Comparison of ENCODE assay signal across 14 cellular contexts in genomic region chr7:55306331-55306730, GRCh38. TPM values are rescaled to one million over a fixed set of nuclear protein-coding genes. Genes with fewer than 3 reads are reported as not detected.
DNase-seq lines count a peak whose midpoint lies in the region; ATAC-seq, FAIRE-seq and TF ChIP-seq lines count a peak whose summit lies in the region.
"Had no signal": no experiment of that assay in that cellular context is flagged by ENCODE, and none has a peak within 500 bp of the region (broad histone marks: within the 10 kb centered on the region; RNA-seq: fewer than 3 reads in every experiment).

No MANE protein-coding gene starts in this region.

- no peak for TF ChIP-seq CTCF in bronchial epithelial cell (IDR thresholded peaks at IDR 0.05; ENCODE audit: insufficient read depth, low read length, severe bottlenecking)
- no peak for TF ChIP-seq CTCF in omental fat pad (IDR thresholded peaks at IDR 0.05)

- H3K4me1 ChIP-seq in GM23248 (ENCODE audit: insufficient read depth) = peaks cover 41% of the 10 kb centered on the region

- no peaks in the 10 kb centered on the region for H3K9me3 ChIP-seq in GM23248 (ENCODE audit: low read depth)
- no peaks in the 10 kb centered on the region for H3K9me3 ChIP-seq in MG63

- WGBS in GM23248 (ENCODE audit: low coverage in 1 of 2, low lambda C conversion rate in 2 of 2, missing lambda C conversion rate in 2 of 2), 2 experiments = 37 to 38% methylated on average over 3 of the region's 3 CpGs

- H3K9me2 ChIP-seq in GM23248 (ENCODE audit: insufficient read depth) = no peaks in the 10 kb centered on the region

- no peak overlapping the region for H3K27ac ChIP-seq in GM23248
- H3K27ac ChIP-seq: RWPE1 had no signal

- H3K4me3 ChIP-seq in GM23248 = no peak overlapping the region
- H3K4me3 ChIP-seq in MG63 = no peak overlapping the region
- no peak overlapping the region for H3K4me3 ChIP-seq in bronchial epithelial cell (ENCODE audit: low read depth, low read length)

- peaks cover 20% of the 10 kb centered on the region for H3F3A ChIP-seq in GM23248 (ENCODE audit: insufficient read depth)

- in situ Hi-C loops in GM23248 (cut with MboI) = no loop called here

- FAIRE-seq in bronchial epithelial cell (lab: Jason Lieb, UNC) = no peak

- ATAC-seq in omental fat pad (ENCODE audit: low FRiP score) (peak; percentile 75), GM21515 (IDR thresholded peaks at IDR 0.05; ENCODE audit: unreplicated experiment) (no peak), HG02759 (IDR thresholded peaks at IDR 0.05; ENCODE audit: unreplicated experiment) (no peak)
- ATAC-seq: CD8-positive, alpha-beta T cell had no signal

- H3K36me3 ChIP-seq in GM23248 (ENCODE audit: low read depth) (no peaks in the 10 kb centered on the region), MG63 (no peaks in the 10 kb centered on the region), bronchial epithelial cell (ENCODE audit: control insufficient read depth, insufficient read depth, low read length) (no peaks in the 10 kb centered on the region)

- no peak overlapping the region for H3K4me2 ChIP-seq in GM23248 (ENCODE audit: unreplicated experiment)

- H3K79me2 ChIP-seq in GM23248 (ENCODE audit: insufficient read depth) = no peaks in the 10 kb centered on the region

- peaks cover 3% of the 10 kb centered on the region; the same call in 1 of the 2 replicates for H3K27me3 ChIP-seq in GM23248 (replicated peaks; ENCODE audit: insufficient read depth)
- H3K27me3 ChIP-seq in MG63 = no peaks in the 10 kb centered on the region
- no peaks in the 10 kb centered on the region for H3K27me3 ChIP-seq in bronchial epithelial cell (ENCODE audit: control insufficient read depth, insufficient read depth, low read length)

- H3K9ac ChIP-seq in GM23248 = no peak overlapping the region

- peak; percentile 56 for DNase-seq in GM23248
- peak; percentile 17 for DNase-seq in MG63
- peak; percentile 24 for DNase-seq in bronchial epithelial cell (ENCODE audit: low read depth)
- DNase-seq in omental fat pad (ENCODE audit: low spot score) = no peak
- DNase-seq in stimulated activated CD4-positive, alpha-beta T cell treated with anti-CD3 and anti-CD28 coated beads, Interleukin-4, amount 100 ng/mL, for 1 hour = no peak
- DNase-seq: CD8-positive, alpha-beta T cell; KG1; MM.1S; NCI-H1105 treated with DMSO at 0.1 percent for 48 hours; NCI-H187 treated with DMSO at 0.1 percent for 48 hours; NCI-H524 treated with DMSO at 0.1 percent for 48 hours had no signal

- no peak overlapping the region for H2AFZ ChIP-seq in GM23248

- H4K20me1 ChIP-seq in GM23248 (ENCODE audit: insufficient read depth) = no peaks in the 10 kb centered on the region

RNA-seq across cellular contexts. Expression of gene LANCL2, which starts 58.8 kb away (rescaled TPM):
- total RNA-seq in GM23248 (2014; rRNA removed; shearing (Covaris generic)) = 11.0 and 11.7 TPM in 2 replicates
- polyA plus RNA-seq in GM23248 (2016; fragmentation: Nextera tagmentation; extraction: Ambion mirVana) = 12.8 and 13.8 TPM in 2 replicates
- 13.8 and 25.6 TPM in 2 replicates for total RNA-seq in MG63 (2014; rRNA removed; shearing (Covaris generic); ENCODE audit: low replicate concordance)
- total RNA-seq in bronchial epithelial cell (11.0 and 14.7 TPM in 2 replicates), omental fat pad (10 to 100 TPM; 12.6 to 23.3 (median 18.6) TPM)

Comparison
In these comparisons a context has a peak if more than half of its experiments do, and no peak if none do; other contexts are left out.
1. DNase-seq: peak in GM23248 (single experiment), MG63 (single experiment) and bronchial epithelial cell (single experiment); none in omental fat pad (single experiment) and stimulated activated CD4-positive, alpha-beta T cell treated with anti-CD3 and anti-CD28 coated beads, Interleukin-4, amount 100 ng/mL, for 1 hour (single experiment).